ENCODE assay signal across 2 cellular contexts in genomic region chr18:269480-270090, GRCh38.
TF ChIP-seq lines count a peak whose summit lies in the region.

No MANE protein-coding gene starts in this region.

TF ChIP-seq in HCT116, 20 proteins besides CTCF, POLR2A, EP300 and RAD21:
- TF ChIP-seq EZH2phosphoT487 (IDR thresholded peaks at IDR 0.05; ENCODE audit: borderline replicate concordance), result no peak
- TF ChIP-seq SRF (IDR thresholded peaks at IDR 0.05; ENCODE audit: low read depth), result no peak
- no peak for TF ChIP-seq POLR2AphosphoS5 (IDR thresholded peaks at IDR 0.05; ENCODE audit: low read depth, low read length)
- no peak for TF ChIP-seq TCF7L2 (IDR thresholded peaks at IDR 0.05; ENCODE audit: borderline replicate concordance, extremely low read depth, insufficient read depth, insufficient read length)
- no peak for TF ChIP-seq EZH2 (IDR thresholded peaks at IDR 0.05)
- TF ChIP-seq MAX (IDR thresholded peaks at IDR 0.05), result no peak
- TF ChIP-seq CBX3 (IDR thresholded peaks at IDR 0.05; ENCODE audit: low read depth), result no peak
- no peak for TF ChIP-seq SIN3A (IDR thresholded peaks at IDR 0.05; ENCODE audit: low read depth)
- no peak for TF ChIP-seq JUND (IDR thresholded peaks at IDR 0.05)
- TF ChIP-seq REST (IDR thresholded peaks at IDR 0.05; ENCODE audit: low read depth), result no peak
- no peak for TF ChIP-seq ZBTB33 (IDR thresholded peaks at IDR 0.05; ENCODE audit: extremely low read depth, insufficient replicate concordance, low read length)
- no peak for TF ChIP-seq ZFX (IDR thresholded peaks at IDR 0.05)
- no peak for TF ChIP-seq CEBPB (IDR thresholded peaks at IDR 0.05; ENCODE audit: low read depth)

TF ChIP-seq in liver, 16 proteins besides CTCF, POLR2A, EP300 and RAD21:
- no peak for TF ChIP-seq ZBTB33 (IDR thresholded peaks at IDR 0.05)
- TF ChIP-seq HNF4A (conservative IDR thresholded peaks at IDR 0.05), result peak in 1 of 2 donors; percentile 23
